ENCODE assay signal across 19 cellular contexts in the genomic region with DNA sequence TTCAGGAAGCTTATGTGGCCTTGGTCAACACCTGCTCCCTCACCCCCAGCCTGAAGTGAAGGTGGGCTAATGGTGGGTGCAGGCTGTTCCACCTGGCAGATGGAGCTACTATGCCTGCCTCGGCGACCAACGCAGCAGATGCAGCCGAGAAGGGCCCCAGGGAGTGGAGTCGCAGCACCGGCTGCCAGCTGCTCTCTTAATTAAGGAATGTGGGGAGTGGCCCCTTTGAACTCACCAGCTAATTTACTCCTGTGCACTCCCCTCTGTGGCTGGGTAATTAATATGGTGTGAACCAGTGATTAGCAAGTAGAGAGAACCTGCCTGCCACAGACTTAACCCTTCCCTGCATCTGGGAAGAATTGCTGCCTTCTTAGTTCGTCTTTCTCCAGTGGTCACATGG. TPM values are rescaled to one million over a fixed set of nuclear protein-coding genes. Genes with fewer than 3 reads are reported as not detected.
DNase-seq lines count a peak whose midpoint lies in the region; ATAC-seq and TF ChIP-seq lines count a peak whose summit lies in the region.
"Had no signal": no experiment of that assay in that cellular context is flagged by ENCODE, and none has a peak within 500 bp of the region (broad histone marks: within the 10 kb centered on the region; RNA-seq: fewer than 3 reads in every experiment).

No MANE protein-coding gene starts in this region.

- H3K4me3 Mint-ChIP-seq in type B pancreatic cell = no peak overlapping the region
- H3K4me3 Mint-ChIP-seq: activated CD4-positive, alpha-beta T cell treated with anti-CD3 and anti-CD28 coated beads, Interleukin-2, amount 10 ng/mL, durations not matched to agents 7 days and 5 days; CD4-positive, alpha-beta memory T cell had no signal

- TF ChIP-seq CTCF in type B pancreatic cell (conservative IDR thresholded peaks at IDR 0.05) = no peak

- H3K27ac Mint-ChIP-seq in type B pancreatic cell = peak overlapping the region; percentile 23

- peaks cover 5% of the 10 kb centered on the region for H3K4me1 Mint-ChIP-seq in type B pancreatic cell (ENCODE audit: unreplicated experiment)

- no peaks in the 10 kb centered on the region for H3K36me3 Mint-ChIP-seq in type B pancreatic cell
- H3K36me3 Mint-ChIP-seq: CD4-positive, alpha-beta memory T cell had no signal

- ATAC-seq in esophagus mucosa (peak; percentile 59), HG03196 (IDR thresholded peaks at IDR 0.05; ENCODE audit: unreplicated experiment) (no peak), HG03135 (IDR thresholded peaks at IDR 0.05; ENCODE audit: unreplicated experiment) (no peak), HG03439 (IDR thresholded peaks at IDR 0.05; ENCODE audit: unreplicated experiment) (no peak)
- ATAC-seq: activated naive CD4-positive, alpha-beta T cell treated with anti-CD3 and anti-CD28 coated beads, Interleukin-2, amount 50 U/mL, for 72 hours had no signal

- H3K27me3 Mint-ChIP-seq in type B pancreatic cell = peaks cover 47% of the 10 kb centered on the region
- H3K27me3 Mint-ChIP-seq: CD4-positive, alpha-beta memory T cell had no signal

- DNase-seq in NCI-H510A treated with DMSO at 0.1 percent for 48 hours (lab: John Stamatoyannopoulos, UW) = peak; percentile 43
- DNase-seq in NCI-H510A (lab: John Stamatoyannopoulos, UW) = no peak
- peak; percentile 90 to 96 for DNase-seq in NCI-H524 (lab: John Stamatoyannopoulos, UW)
- no peak for DNase-seq in type B pancreatic cell (ENCODE audit: extremely low spot score, unreplicated experiment)
- DNase-seq: activated CD4-positive, alpha-beta T cell treated with anti-CD3 and anti-CD28 coated beads, Interleukin-2, amount 10 ng/mL, durations not matched to agents 7 days and 5 days; CD4-positive, alpha-beta memory T cell; effector CD8-positive, alpha-beta T cell; MV-4-11; stimulated activated CD4-positive, alpha-beta T cell treated with anti-CD3 and anti-CD28 coated beads, Interleukin-1b, Interleukin-23, amount 100 ng/mL, for 48 hours had no signal

- no peaks in the 10 kb centered on the region for H3K9me3 Mint-ChIP-seq in type B pancreatic cell

RNA-seq across cellular contexts. Expression of a gene that starts 3.3 kb away (rescaled TPM):
- total RNA-seq in esophagus mucosa (0.80 TPM), type B pancreatic cell (ENCODE audit: low replicate concordance) (not detected in 2 replicates)
- total RNA-seq: A673, cardiac muscle cell, SJSA1, temporal lobe had no signal

RNA-seq across cellular contexts. Expression of a gene that starts 21.2 kb away (rescaled TPM):
- total RNA-seq in esophagus mucosa (not detected), type B pancreatic cell (ENCODE audit: low replicate concordance) (not detected in 2 replicates)
- total RNA-seq: activated naive CD4-positive, alpha-beta T cell treated with anti-CD3 and anti-CD28 coated beads, Interleukin-2, amount 50 U/mL, for 72 hours; cardiac muscle cell; SJSA1 had no signal

RNA-seq across cellular contexts. Expression of a gene that starts 39.1 kb away (rescaled TPM):
- total RNA-seq in esophagus mucosa (1.2 TPM), type B pancreatic cell (ENCODE audit: low replicate concordance) (not detected in 2 replicates)
- total RNA-seq: A673; activated CD4-positive, alpha-beta T cell treated with anti-CD3 and anti-CD28 coated beads, Interleukin-2, amount 10 ng/mL, durations not matched to agents 7 days and 5 days; cardiac muscle cell; CD4-positive, alpha-beta memory T cell; renal cortical epithelial cell; SJSA1; temporal lobe had no signal

RNA-seq across cellular contexts. Expression of a gene that starts 42.6 kb away (rescaled TPM):
- 62.4 TPM for total RNA-seq in esophagus mucosa
- total RNA-seq in type B pancreatic cell (ENCODE audit: low replicate concordance) = 24.0 and 37.7 TPM in 2 replicates

Comparison
In these comparisons a context has a peak if more than half of its experiments do, and no peak if none do; other contexts are left out.
1. DNase-seq: peak in NCI-H510A treated with DMSO at 0.1 percent for 48 hours (single experiment) and NCI-H524 (2 of 2); none in NCI-H510A (single experiment) and type B pancreatic cell (single experiment).